In the genomic region with DNA sequence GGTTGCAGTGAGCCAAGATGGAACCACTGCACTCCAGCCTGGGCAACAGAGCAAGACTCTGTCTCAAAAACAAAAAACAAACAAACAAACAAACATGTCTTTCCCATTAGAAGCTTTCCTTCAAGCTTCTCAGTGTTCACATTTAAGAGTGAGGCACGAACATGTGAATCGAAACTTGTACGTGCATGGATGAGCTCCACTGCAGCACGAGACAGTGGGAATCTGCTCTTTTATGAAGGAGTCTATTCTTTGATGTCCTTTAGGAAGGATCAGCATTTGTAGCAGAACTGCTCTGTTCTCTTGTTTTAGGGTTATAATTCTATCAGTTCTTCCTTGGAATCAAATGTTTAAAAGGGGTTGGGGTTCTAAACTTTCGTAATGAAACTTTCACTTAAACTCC, we compare ENCODE assay signal across 18 cellular contexts. TPM values are rescaled to one million over a fixed set of nuclear protein-coding genes. Genes with fewer than 3 reads are reported as not detected.
DNase-seq lines count a peak whose midpoint lies in the region; ATAC-seq and TF ChIP-seq lines count a peak whose summit lies in the region.
"Had no signal": no experiment of that assay in that cellular context is flagged by ENCODE, and none has a peak within 500 bp of the region (broad histone marks: within the 10 kb centered on the region; RNA-seq: fewer than 3 reads in every experiment).

No MANE protein-coding gene starts in this region.

- no peak for DNase-seq in GM23338 (ENCODE audit: low spot score)
- peak; percentile 66 for DNase-seq in SK-MEL-5 (ENCODE audit: low read depth, low spot score)
- DNase-seq in foreskin melanocyte: peak; percentile 69
- no peak for DNase-seq in HEK293T (ENCODE audit: extremely low spot score)
- no peak for DNase-seq in occipital lobe (lab: John Stamatoyannopoulos, UW)
- DNase-seq: AML-193; Caco-2; Calu3; CD4-positive, alpha-beta T cell; CD8-positive, alpha-beta T cell; DMS79 treated with DMSO at 0.1 percent for 48 hours; GF-D8 had no signal

- peak overlapping the region; percentile 60; the same call in 1 of the 2 replicates for H2AFZ ChIP-seq in GM23338

- no peak overlapping the region for H3K4me3 ChIP-seq in GM23338
- H3K4me3 ChIP-seq: A549; BLaER1 treated with 17β-estradiol and CSF1 and Interleukin-3, amounts not matched to agents 10 nM and 100 nM had no signal

- no peak overlapping the region for H3K4me3 Mint-ChIP-seq in GM23338
- H3K4me3 Mint-ChIP-seq: B cell; CD4-positive, alpha-beta T cell; CD8-positive, alpha-beta T cell had no signal

- H3K27ac ChIP-seq in GM23338 (ENCODE audit: low read depth): no peak overlapping the region
- H3K27ac ChIP-seq: 22Rv1; A549; BLaER1 treated with 17β-estradiol and CSF1 and Interleukin-3, amounts not matched to agents 10 nM and 100 nM; C4-2B had no signal

- H3K79me2 ChIP-seq in GM23338 (replicated peaks; ENCODE audit: insufficient read depth): no peaks in the 10 kb centered on the region

- H4K20me1 ChIP-seq in GM23338 (replicated peaks; ENCODE audit: insufficient read depth): no peaks in the 10 kb centered on the region
- H4K20me1 ChIP-seq: BLaER1 treated with 17β-estradiol and CSF1 and Interleukin-3, amounts not matched to agents 10 nM and 100 nM had no signal

- ATAC-seq in GM23338: no peak
- ATAC-seq in HG03196 (IDR thresholded peaks at IDR 0.05; ENCODE audit: unreplicated experiment): no peak
- ATAC-seq: A549; CD8-positive, alpha-beta T cell had no signal

- H3K27me3 Mint-ChIP-seq in GM23338 (ENCODE audit: insufficient read depth, low read depth, poor library complexity): no peaks in the 10 kb centered on the region

- H3F3A ChIP-seq in GM23338 (replicated peaks; ENCODE audit: low read depth): no peaks in the 10 kb centered on the region

- CTCF ChIA-PET in HEK293T (lab: Yijun Ruan, JAX): no interaction called here

- H3K9me2 ChIP-seq in GM23338 (ENCODE audit: insufficient read depth): no peaks in the 10 kb centered on the region

- H3K4me1 Mint-ChIP-seq in GM23338: no peaks in the 10 kb centered on the region

- H3K36me3 ChIP-seq in GM23338 (ENCODE audit: insufficient read depth): no peaks in the 10 kb centered on the region
- H3K36me3 ChIP-seq: BLaER1 treated with 17β-estradiol and CSF1 and Interleukin-3, amounts not matched to agents 10 nM and 100 nM had no signal

- H3K27ac Mint-ChIP-seq in GM23338: no peak overlapping the region
- H3K27ac Mint-ChIP-seq: B cell; CD4-positive, alpha-beta T cell; CD8-positive, alpha-beta T cell had no signal

- H3K27me3 ChIP-seq in GM23338 (ENCODE audit: insufficient read depth): no peaks in the 10 kb centered on the region
- H3K27me3 ChIP-seq: BLaER1 treated with 17β-estradiol and CSF1 and Interleukin-3, amounts not matched to agents 10 nM and 100 nM had no signal

- no peak for TF ChIP-seq CTCF in GM23338 (conservative IDR thresholded peaks at IDR 0.05; ENCODE audit: low read depth in 2 of 2)

- POLR2A ChIA-PET in HEK293T (lab: Yijun Ruan, JAX): no interaction called here

- H3K4me1 ChIP-seq in GM23338 (ENCODE audit: insufficient read depth): no peaks in the 10 kb centered on the region
- H3K4me1 ChIP-seq: A549, Caco-2 had no signal

- H3K9me3 Mint-ChIP-seq in GM23338: no peaks in the 10 kb centered on the region
- H3K9me3 Mint-ChIP-seq: CD4-positive, alpha-beta T cell; CD8-positive, alpha-beta T cell had no signal

- no peaks in the 10 kb centered on the region for H3K36me3 Mint-ChIP-seq in GM23338 (ENCODE audit: low read depth)
- H3K36me3 Mint-ChIP-seq: CD8-positive, alpha-beta T cell had no signal

- in situ Hi-C loops in SK-MEL-5 (cut with HindIII; ENCODE audit: low pct_unique_long_range_greater_than_20kb, low sequenced_read_pairs): no loop called here

- H3K4me2 ChIP-seq in GM23338: no peak overlapping the region
- H3K4me2 ChIP-seq: A549; BLaER1 treated with 17β-estradiol and CSF1 and Interleukin-3, amounts not matched to agents 10 nM and 100 nM had no signal

TF ChIP-seq in GM23338, 12 proteins besides CTCF, POLR2A, EP300 and RAD21 (continues in another document):
- TF ChIP-seq, protein P1, sequence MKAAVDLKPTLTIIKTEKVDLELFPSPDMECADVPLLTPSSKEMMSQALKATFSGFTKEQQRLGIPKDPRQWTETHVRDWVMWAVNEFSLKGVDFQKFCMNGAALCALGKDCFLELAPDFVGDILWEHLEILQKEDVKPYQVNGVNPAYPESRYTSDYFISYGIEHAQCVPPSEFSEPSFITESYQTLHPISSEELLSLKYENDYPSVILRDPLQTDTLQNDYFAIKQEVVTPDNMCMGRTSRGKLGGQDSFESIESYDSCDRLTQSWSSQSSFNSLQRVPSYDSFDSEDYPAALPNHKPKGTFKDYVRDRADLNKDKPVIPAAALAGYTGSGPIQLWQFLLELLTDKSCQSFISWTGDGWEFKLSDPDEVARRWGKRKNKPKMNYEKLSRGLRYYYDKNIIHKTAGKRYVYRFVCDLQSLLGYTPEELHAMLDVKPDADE (IDR thresholded peaks at IDR 0.05): no peak
- TF ChIP-seq JUNB (IDR thresholded peaks at IDR 0.05; ENCODE audit: unreplicated experiment) (no peak), NANOG (IDR thresholded peaks at IDR 0.05; ENCODE audit: borderline replicate concordance) (no peak), POLR2AphosphoS5 (IDR thresholded peaks at IDR 0.05; ENCODE audit: low read depth) (no peak)
- TF ChIP-seq, protein P2, sequence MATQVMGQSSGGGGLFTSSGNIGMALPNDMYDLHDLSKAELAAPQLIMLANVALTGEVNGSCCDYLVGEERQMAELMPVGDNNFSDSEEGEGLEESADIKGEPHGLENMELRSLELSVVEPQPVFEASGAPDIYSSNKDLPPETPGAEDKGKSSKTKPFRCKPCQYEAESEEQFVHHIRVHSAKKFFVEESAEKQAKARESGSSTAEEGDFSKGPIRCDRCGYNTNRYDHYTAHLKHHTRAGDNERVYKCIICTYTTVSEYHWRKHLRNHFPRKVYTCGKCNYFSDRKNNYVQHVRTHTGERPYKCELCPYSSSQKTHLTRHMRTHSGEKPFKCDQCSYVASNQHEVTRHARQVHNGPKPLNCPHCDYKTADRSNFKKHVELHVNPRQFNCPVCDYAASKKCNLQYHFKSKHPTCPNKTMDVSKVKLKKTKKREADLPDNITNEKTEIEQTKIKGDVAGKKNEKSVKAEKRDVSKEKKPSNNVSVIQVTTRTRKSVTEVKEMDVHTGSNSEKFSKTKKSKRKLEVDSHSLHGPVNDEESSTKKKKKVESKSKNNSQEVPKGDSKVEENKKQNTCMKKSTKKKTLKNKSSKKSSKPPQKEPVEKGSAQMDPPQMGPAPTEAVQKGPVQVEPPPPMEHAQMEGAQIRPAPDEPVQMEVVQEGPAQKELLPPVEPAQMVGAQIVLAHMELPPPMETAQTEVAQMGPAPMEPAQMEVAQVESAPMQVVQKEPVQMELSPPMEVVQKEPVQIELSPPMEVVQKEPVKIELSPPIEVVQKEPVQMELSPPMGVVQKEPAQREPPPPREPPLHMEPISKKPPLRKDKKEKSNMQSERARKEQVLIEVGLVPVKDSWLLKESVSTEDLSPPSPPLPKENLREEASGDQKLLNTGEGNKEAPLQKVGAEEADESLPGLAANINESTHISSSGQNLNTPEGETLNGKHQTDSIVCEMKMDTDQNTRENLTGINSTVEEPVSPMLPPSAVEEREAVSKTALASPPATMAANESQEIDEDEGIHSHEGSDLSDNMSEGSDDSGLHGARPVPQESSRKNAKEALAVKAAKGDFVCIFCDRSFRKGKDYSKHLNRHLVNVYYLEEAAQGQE (IDR thresholded peaks at IDR 0.05; ENCODE audit: unreplicated experiment): no peak

TF ChIP-seq in HEK293T, 16 proteins besides CTCF, POLR2A, EP300 and RAD21:
- TF ChIP-seq BHLHE40 (IDR thresholded peaks at IDR 0.05; ENCODE audit: borderline replicate concordance): no peak
- TF ChIP-seq ARNT (IDR thresholded peaks at IDR 0.05): no peak
- TF ChIP-seq CTBP1 (IDR thresholded peaks at IDR 0.05; ENCODE audit: borderline replicate concordance): no peak
- no peak for TF ChIP-seq FOXA1 (IDR thresholded peaks at IDR 0.05)
- TF ChIP-seq NFRKB (IDR thresholded peaks at IDR 0.05): no peak
- TF ChIP-seq LEF1 (IDR thresholded peaks at IDR 0.05; ENCODE audit: borderline replicate concordance): no peak
- TF ChIP-seq, protein P3, sequence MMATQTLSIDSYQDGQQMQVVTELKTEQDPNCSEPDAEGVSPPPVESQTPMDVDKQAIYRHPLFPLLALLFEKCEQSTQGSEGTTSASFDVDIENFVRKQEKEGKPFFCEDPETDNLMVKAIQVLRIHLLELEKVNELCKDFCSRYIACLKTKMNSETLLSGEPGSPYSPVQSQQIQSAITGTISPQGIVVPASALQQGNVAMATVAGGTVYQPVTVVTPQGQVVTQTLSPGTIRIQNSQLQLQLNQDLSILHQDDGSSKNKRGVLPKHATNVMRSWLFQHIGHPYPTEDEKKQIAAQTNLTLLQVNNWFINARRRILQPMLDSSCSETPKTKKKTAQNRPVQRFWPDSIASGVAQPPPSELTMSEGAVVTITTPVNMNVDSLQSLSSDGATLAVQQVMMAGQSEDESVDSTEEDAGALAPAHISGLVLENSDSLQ (IDR thresholded peaks at IDR 0.05): no peak
- no peak for TF ChIP-seq SUZ12 (IDR thresholded peaks at IDR 0.05)
- TF ChIP-seq FOXK2 (IDR thresholded peaks at IDR 0.05): no peak
- no peak for TF ChIP-seq SP1 (IDR thresholded peaks at IDR 0.05)
- no peak for TF ChIP-seq HDGF (IDR thresholded peaks at IDR 0.05; ENCODE audit: borderline replicate concordance)
- no peak for TF ChIP-seq L3MBTL2 (conservative IDR thresholded peaks at IDR 0.05)
- TF ChIP-seq TARDBP (IDR thresholded peaks at IDR 0.05): no peak
- TF ChIP-seq ELF4 (IDR thresholded peaks at IDR 0.05): no peak
- no peak for TF ChIP-seq ZNF384 (IDR thresholded peaks at IDR 0.05)
- TF ChIP-seq FOXM1 (IDR thresholded peaks at IDR 0.05; ENCODE audit: borderline replicate concordance): no peak

RNA-seq across cellular contexts. Expression of a gene that starts 23.4 kb away (rescaled TPM):
- 9.5 and 10.8 TPM in 2 replicates for total RNA-seq in GM23338 (2014; rRNA removed; shearing (Covaris generic))
- 2.9 and 3.1 TPM in 2 replicates for polyA plus RNA-seq in GM23338 (2016; fragmentation: Nextera tagmentation; extraction: Ambion mirVana)
- 19.6 and 22.5 TPM in 2 replicates for total RNA-seq in SK-MEL-5 (2014; rRNA removed; shearing (Covaris generic))
- 6.5 and 8.0 TPM in 2 replicates for polyA plus RNA-seq in SK-MEL-5 (2015; cell fraction: cytosol; rRNA removed)
- 14.0 and 23.3 TPM in 2 replicates for polyA plus RNA-seq in SK-MEL-5 (2015; cell fraction: nucleus; rRNA removed)
- 126 TPM for total RNA-seq in occipital lobe
- total RNA-seq: Caco-2, Calu3 had no signal

Comparison
In these comparisons a context has a peak if more than half of its experiments do, and no peak if none do; other contexts are left out.
1. DNase-seq: peak in SK-MEL-5 (single experiment) and foreskin melanocyte (single experiment); none in GM23338 (single experiment), HEK293T (single experiment) and occipital lobe (single experiment).